ENCODE assay signal across 12 cellular contexts in genomic region chr4:128823025-128823661, GRCh38. TPM values are rescaled to one million over a fixed set of nuclear protein-coding genes. Genes with fewer than 3 reads are reported as not detected.
DNase-seq lines count a peak whose midpoint lies in the region; TF ChIP-seq lines count a peak whose summit lies in the region.
"Had no signal": no experiment of that assay in that cellular context is flagged by ENCODE, and none has a peak within 500 bp of the region (broad histone marks: within the 10 kb centered on the region; RNA-seq: fewer than 3 reads in every experiment).

No MANE protein-coding gene starts in this region.

- no peaks in the 10 kb centered on the region for H3K36me3 ChIP-seq in BJ (ENCODE audit: control insufficient read depth, insufficient read depth, low read length)

- no peak for TF ChIP-seq CTCF in BJ (IDR thresholded peaks at IDR 0.05; ENCODE audit: insufficient read depth, low read depth, low read length)

- no peaks in the 10 kb centered on the region for H3K27me3 ChIP-seq in BJ (ENCODE audit: control insufficient read depth, insufficient read depth, low read length)

- H3K4me3 ChIP-seq in BJ (ENCODE audit: low read depth, low read length) = no peak overlapping the region

- CTCF ChIA-PET in BJ (lab: Yijun Ruan, JAX) = interaction anchor here (0.9 to 2.8 kb wide), 3 partner anchors 10 to 294 kb away, joined by 3 to 8 read pairs (median 3); no protein-coding TSS in a partner anchor

- DNase-seq in BJ (ENCODE audit: low read depth) (peak; percentile 94), LoVo (ENCODE audit: low spot score) (peak; percentile 12), dedifferentiated amniotic fluid mesenchymal stem cell (ENCODE audit: extremely low spot score) (peak; percentile 82), myocyte (ENCODE audit: low read depth) (peak; percentile 26), RPMI8226 (no peak), NCI-H1694 (lab: John Stamatoyannopoulos, UW) (no peak), hippocampal formation (lab: John Stamatoyannopoulos, UW) (no peak)
- no peak for DNase-seq in activated effector memory CD4-positive, alpha-beta T cell treated with Interleukin-2 at 50 U/mL for 16 hours
- DNase-seq: activated CD8-positive, alpha-beta memory T cell treated with anti-CD3 and anti-CD28 coated beads, Interleukin-2, amount 10 ng/mL, durations not matched to agents 7 days and 5 days; NCI-H510A; small intestine; T-helper 1 cell had no signal

- POLR2A ChIA-PET in BJ (lab: Charles Lee) = interaction anchor here (0.7 kb wide), 1 partner anchor 261 kb away, joined by 3 read pairs; no protein-coding TSS in a partner anchor

RNA-seq across cellular contexts. Expression of gene JADE1, which starts 13.6 kb away (rescaled TPM):
- 15.4 and 17.4 TPM in 2 replicates for polyA plus RNA-seq in BJ (2011; rRNA removed)
- polyA minus RNA-seq in BJ (2011; rRNA and poly(A)+ RNA removed) = 21.8 and 27.1 TPM in 2 replicates
- total RNA-seq in myocyte = 14.8 and 17.5 TPM in 2 replicates
- 13.7 TPM for polyA plus RNA-seq in myocyte (2012)

Comparison
In these comparisons a context has a peak if more than half of its experiments do, and no peak if none do; other contexts are left out.
1. DNase-seq: peak in BJ (single experiment), LoVo (single experiment), dedifferentiated amniotic fluid mesenchymal stem cell (single experiment) and myocyte (single experiment); none in RPMI8226 (single experiment), NCI-H1694 (single experiment), activated effector memory CD4-positive, alpha-beta T cell treated with Interleukin-2 at 50 U/mL for 16 hours (single experiment) and hippocampal formation (0 of 2).